ENCODE assay signal across 21 cellular contexts in genomic region chr14:65476942-65477318, GRCh38.
DNase-seq lines count a peak whose midpoint lies in the region; ATAC-seq lines count a peak whose summit lies in the region.
"Had no signal": no experiment of that assay in that cellular context is flagged by ENCODE, and none has a peak within 500 bp of the region (broad histone marks: within the 10 kb centered on the region; RNA-seq: fewer than 3 reads in every experiment).

No MANE protein-coding gene starts in this region.

- no peaks in the 10 kb centered on the region for H3K27me3 Mint-ChIP-seq in activated T-helper 17 cell treated with anti-CD3 and anti-CD28 coated beads, Interleukin-2, amount 50 U/mL, for 72 hours
- H3K27me3 Mint-ChIP-seq: activated CD4-positive, alpha-beta memory T cell treated with anti-CD3 and anti-CD28 coated beads for 36 hours; activated naive CD4-positive, alpha-beta T cell treated with anti-CD3 and anti-CD28 coated beads, Interleukin-2, amount 50 U/mL, for 24 hours; T-helper 17 cell had no signal

- H3K9me3 Mint-ChIP-seq in activated T-helper 17 cell treated with anti-CD3 and anti-CD28 coated beads, Interleukin-2, amount 50 U/mL, for 72 hours, result no peaks in the 10 kb centered on the region
- H3K9me3 Mint-ChIP-seq: activated CD4-positive, alpha-beta memory T cell treated with anti-CD3 and anti-CD28 coated beads for 36 hours; activated naive CD4-positive, alpha-beta T cell treated with anti-CD3 and anti-CD28 coated beads, Interleukin-2, amount 50 U/mL, for 24 hours; activated T-helper 1 cell treated with anti-CD3 and anti-CD28 coated beads, Interleukin-12 subunit alpha, Interleukin-12 subunit beta, Interleukin-2, Interleukin-4 antibody, amounts not matched to agents 30 ng/mL and 10 ng/mL and 1 ng/mL, durations not matched to agents 14 hours and 24 hours and 36 hours; stimulated activated effector memory CD8-positive, alpha-beta T cell treated with anti-CD3 and anti-CD28 coated beads, Interleukin-12 subunit alpha, Interleukin-12 subunit beta, amount 100 ng/mL, for 72 hours had no signal

- ATAC-seq in GM18511 (IDR thresholded peaks at IDR 0.05; ENCODE audit: unreplicated experiment) (peak; percentile 60), GM19463 (IDR thresholded peaks at IDR 0.05; ENCODE audit: unreplicated experiment) (peak; percentile 46), HG02852 (IDR thresholded peaks at IDR 0.05; ENCODE audit: unreplicated experiment) (peak; percentile 34), HG03442 (IDR thresholded peaks at IDR 0.05; ENCODE audit: unreplicated experiment) (no peak), GM19328 (IDR thresholded peaks at IDR 0.05; ENCODE audit: unreplicated experiment) (no peak)
- peak; percentile 18 for ATAC-seq in activated T-helper 17 cell treated with anti-CD3 and anti-CD28 coated beads, Interleukin-2, amount 50 U/mL, for 72 hours (replicated peaks)
- ATAC-seq: left lung, right lobe of liver, T-helper 17 cell had no signal

- no peak for DNase-seq in NCI-H128 (lab: John Stamatoyannopoulos, UW; ENCODE audit: unreplicated experiment)
- no peak for DNase-seq in T-helper 1 cell
- DNase-seq: activated CD8-positive, alpha-beta memory T cell treated with anti-CD3 and anti-CD28 coated beads, Interleukin-2, amount 50 U/mL, for 4 hours; C1 segment of cervical spinal cord; left lung; mesendoderm; NCI-H146; right lobe of liver; SK-N-SH; stimulated activated CD4-positive, alpha-beta T cell treated with anti-CD3 and anti-CD28 coated beads, Interleukin-4, amount 100 ng/mL, for 24 hours; T-helper 17 cell had no signal

- H3K4me1 Mint-ChIP-seq in activated T-helper 17 cell treated with anti-CD3 and anti-CD28 coated beads, Interleukin-2, amount 50 U/mL, for 72 hours, result peaks cover 38% of the 10 kb centered on the region

- no peak overlapping the region for H3K4me3 Mint-ChIP-seq in activated T-helper 17 cell treated with anti-CD3 and anti-CD28 coated beads, Interleukin-2, amount 50 U/mL, for 72 hours
- H3K4me3 Mint-ChIP-seq: activated CD4-positive, alpha-beta memory T cell treated with anti-CD3 and anti-CD28 coated beads for 36 hours; activated naive CD4-positive, alpha-beta T cell treated with anti-CD3 and anti-CD28 coated beads, Interleukin-2, amount 50 U/mL, for 24 hours; stimulated activated effector memory CD8-positive, alpha-beta T cell treated with anti-CD3 and anti-CD28 coated beads, Interleukin-12 subunit alpha, Interleukin-12 subunit beta, amount 100 ng/mL, for 72 hours; T-helper 17 cell had no signal

- peaks cover 33% of the 10 kb centered on the region for H3K36me3 Mint-ChIP-seq in activated T-helper 17 cell treated with anti-CD3 and anti-CD28 coated beads, Interleukin-2, amount 50 U/mL, for 72 hours (ENCODE audit: low read depth)

- H3K27ac Mint-ChIP-seq in activated T-helper 17 cell treated with anti-CD3 and anti-CD28 coated beads, Interleukin-2, amount 50 U/mL, for 72 hours, result no peak overlapping the region
- H3K27ac Mint-ChIP-seq: stimulated activated effector memory CD8-positive, alpha-beta T cell treated with anti-CD3 and anti-CD28 coated beads, Interleukin-12 subunit alpha, Interleukin-12 subunit beta, amount 100 ng/mL, for 72 hours had no signal

Comparison
In these comparisons a context has a peak if more than half of its experiments do, and no peak if none do; other contexts are left out.
1. ATAC-seq: peak in GM18511 (single experiment), GM19463 (single experiment), HG02852 (single experiment) and activated T-helper 17 cell treated with anti-CD3 and anti-CD28 coated beads, Interleukin-2, amount 50 U/mL, for 72 hours (single experiment); none in HG03442 (single experiment) and GM19328 (single experiment).